ENCODE assay signal across 9 cellular contexts in the genomic region with DNA sequence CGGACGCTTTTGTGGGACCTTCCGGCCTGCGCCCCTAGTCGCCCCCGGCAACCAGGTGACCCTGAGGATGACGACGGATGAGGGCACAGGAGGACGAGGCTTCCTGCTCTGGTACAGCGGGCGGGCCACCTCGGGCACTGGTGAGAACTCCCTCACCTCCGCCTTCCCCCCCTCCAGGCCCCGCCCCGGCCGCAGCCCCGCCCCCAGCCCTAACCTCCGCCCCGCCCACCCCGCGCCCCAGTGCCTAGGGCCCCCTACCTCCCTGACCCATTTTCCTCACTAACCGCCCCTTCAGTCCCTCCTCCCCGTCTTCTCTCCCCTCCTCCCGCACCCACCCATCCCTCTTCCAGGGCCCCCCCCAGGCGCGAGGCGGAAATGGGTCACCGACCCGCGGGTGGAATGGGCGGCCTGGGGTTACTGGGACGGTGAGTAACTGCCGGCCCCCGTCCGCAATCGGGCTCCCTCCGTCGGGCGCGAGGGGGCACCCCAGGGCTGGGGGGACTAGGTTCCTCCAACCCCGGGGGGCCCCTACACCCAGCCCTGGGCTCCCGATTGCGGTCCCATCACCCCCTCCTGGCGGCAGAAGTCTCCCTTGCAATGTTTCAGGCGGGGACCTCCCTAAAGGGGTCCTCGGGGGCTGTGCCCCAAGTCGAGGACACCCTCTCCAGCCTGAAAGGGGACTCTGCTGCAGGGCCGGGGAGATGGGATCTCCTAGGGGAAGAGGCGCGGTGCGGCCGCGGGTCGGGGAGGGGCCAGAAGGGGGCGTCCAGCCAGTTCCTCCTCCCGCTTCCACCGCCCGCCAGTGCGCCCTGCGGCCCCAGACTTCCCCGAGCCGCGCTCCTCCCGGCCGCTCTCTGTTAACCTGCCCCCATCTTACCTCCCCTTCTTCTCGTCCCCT. TPM values are rescaled to one million over a fixed set of nuclear protein-coding genes. Genes with fewer than 3 reads are reported as not detected.
A peak's percentile ranks its signal among the peaks of the same experiment; 100 is the strongest.
DNase-seq lines count a peak whose midpoint lies in the region; ATAC-seq lines count a peak whose summit lies in the region.
"Had no signal": no experiment of that assay in that cellular context is flagged by ENCODE, and none has a peak within 500 bp of the region (broad histone marks: within the 10 kb centered on the region; RNA-seq: fewer than 3 reads in every experiment).

No MANE protein-coding gene starts in this region.

- peaks cover 3% of the 10 kb centered on the region for H3K27me3 Mint-ChIP-seq in activated CD4-positive, alpha-beta memory T cell treated with anti-CD3 and anti-CD28 coated beads, Interleukin-2, amount 10 ng/mL, durations not matched to agents 7 days and 5 days
- no peaks in the 10 kb centered on the region for H3K27me3 Mint-ChIP-seq in effector memory CD8-positive, alpha-beta T cell

- CTCF ChIA-PET in activated CD4-positive, alpha-beta memory T cell treated with anti-CD3 and anti-CD28 coated beads, Interleukin-2, amount 10 ng/mL, durations not matched to agents 7 days and 5 days (lab: Charles Lee): interaction anchor here (0.5 to 2.3 kb wide), 16 partner anchors 9 to 235 kb away, joined by 3 to 17 read pairs (median 3); a partner anchor contains a TSS

- peaks cover 21% of the 10 kb centered on the region for H3K4me1 ChIP-seq in mesodermal cell (ENCODE audit: control insufficient read depth, insufficient read depth, low read length, poor library complexity, severe bottlenecking)

- ATAC-seq in HG02623 (IDR thresholded peaks at IDR 0.05; ENCODE audit: unreplicated experiment): peak; percentile 46
- peak; percentile 79 for ATAC-seq in effector memory CD8-positive, alpha-beta T cell (replicated peaks)
- no peak for ATAC-seq in GM21576 (IDR thresholded peaks at IDR 0.05; ENCODE audit: unreplicated experiment)

- WGBS in mesodermal cell (ENCODE audit: insufficient coverage in 2 of 2), 2 experiments: 0 to 1% methylated on average over 22 to 23 of the region's 66 CpGs

- H3K27ac ChIP-seq in mesodermal cell (ENCODE audit: low read depth, low read length, severe bottlenecking): peak overlapping the region; percentile 88

- H3K4me1 Mint-ChIP-seq in activated CD4-positive, alpha-beta memory T cell treated with anti-CD3 and anti-CD28 coated beads, Interleukin-2, amount 10 ng/mL, durations not matched to agents 7 days and 5 days: peaks cover 37% of the 10 kb centered on the region
- peaks cover 15 to 19% of the 10 kb centered on the region in 2 donors for H3K4me1 Mint-ChIP-seq in effector memory CD8-positive, alpha-beta T cell (ENCODE audit: low read depth in 2 of 2)

- peak overlapping the region; percentile 53 for H3K4me3 ChIP-seq in mesodermal cell (ENCODE audit: extremely low read depth, insufficient read depth, low read length, poor library complexity, severe bottlenecking)

- no peaks in the 10 kb centered on the region for H3K9me3 Mint-ChIP-seq in activated CD4-positive, alpha-beta memory T cell treated with anti-CD3 and anti-CD28 coated beads, Interleukin-2, amount 10 ng/mL, durations not matched to agents 7 days and 5 days
- H3K9me3 Mint-ChIP-seq in effector memory CD8-positive, alpha-beta T cell: no peaks in the 10 kb centered on the region

- peak overlapping the region; percentile 82 for H3K4me3 Mint-ChIP-seq in activated CD4-positive, alpha-beta memory T cell treated with anti-CD3 and anti-CD28 coated beads, Interleukin-2, amount 10 ng/mL, durations not matched to agents 7 days and 5 days
- peak overlapping the region; percentile 87 to 88 for H3K4me3 Mint-ChIP-seq in effector memory CD8-positive, alpha-beta T cell

- H3K36me3 ChIP-seq in mesodermal cell (ENCODE audit: control insufficient read depth, insufficient read depth, low read length): peaks cover 7% of the 10 kb centered on the region

- peak overlapping the region; percentile 86 for H3K27ac Mint-ChIP-seq in activated CD4-positive, alpha-beta memory T cell treated with anti-CD3 and anti-CD28 coated beads, Interleukin-2, amount 10 ng/mL, durations not matched to agents 7 days and 5 days
- peak overlapping the region; percentile 88 to 92 for H3K27ac Mint-ChIP-seq in effector memory CD8-positive, alpha-beta T cell

- DNase-seq in GDM1 (lab: John Stamatoyannopoulos, UW) (peak; percentile 65), NCI-H69 (lab: John Stamatoyannopoulos, UW) (peak; percentile 75)
- DNase-seq in activated CD4-positive, alpha-beta memory T cell treated with anti-CD3 and anti-CD28 coated beads, Interleukin-2, amount 10 ng/mL, durations not matched to agents 7 days and 5 days: peak; percentile 85
- DNase-seq in effector memory CD8-positive, alpha-beta T cell: peak; percentile 70 to 80 (median 79)
- DNase-seq in stimulated activated CD8-positive, alpha-beta memory T cell treated with anti-CD3 and anti-CD28 coated beads, Interleukin-4, amount 100 ng/mL, for 48 hours: peak; percentile 87

- POLR2A ChIA-PET in activated CD4-positive, alpha-beta memory T cell treated with anti-CD3 and anti-CD28 coated beads, Interleukin-2, amount 10 ng/mL, durations not matched to agents 7 days and 5 days (lab: Charles Lee): interaction anchor here (0.6 to 7.9 kb wide), 23 partner anchors 8 to 176 kb away, joined by 3 to 89 read pairs (median 4); a partner anchor contains a TSS

- no peaks in the 10 kb centered on the region for H3K9me3 ChIP-seq in mesodermal cell (ENCODE audit: control insufficient read depth, low read length)

- H3K36me3 Mint-ChIP-seq in activated CD4-positive, alpha-beta memory T cell treated with anti-CD3 and anti-CD28 coated beads, Interleukin-2, amount 10 ng/mL, durations not matched to agents 7 days and 5 days (ENCODE audit: low read depth): no peaks in the 10 kb centered on the region
- H3K36me3 Mint-ChIP-seq in effector memory CD8-positive, alpha-beta T cell (ENCODE audit: insufficient read depth): peaks cover 9% of the 10 kb centered on the region

RNA-seq across cellular contexts. Expression of a gene that starts 2.2 kb away (rescaled TPM):
- 10 to 100 TPM; 16.0 to 18.7 TPM for total RNA-seq in activated CD4-positive, alpha-beta memory T cell treated with anti-CD3 and anti-CD28 coated beads, Interleukin-2, amount 10 ng/mL, durations not matched to agents 7 days and 5 days
- 94.4 TPM for polyA plus RNA-seq in mesodermal cell (2013, experiment 1 of 2)
- 83.5 TPM for polyA plus RNA-seq in mesodermal cell (2013, experiment 2 of 2)

RNA-seq across cellular contexts. Expression of a gene that starts 8.0 kb away (rescaled TPM):
- 10 to 100 TPM; 47.2 to 53.3 TPM for total RNA-seq in activated CD4-positive, alpha-beta memory T cell treated with anti-CD3 and anti-CD28 coated beads, Interleukin-2, amount 10 ng/mL, durations not matched to agents 7 days and 5 days
- 30.8 TPM for polyA plus RNA-seq in mesodermal cell (2013, experiment 1 of 2)
- 23.6 TPM for polyA plus RNA-seq in mesodermal cell (2013, experiment 2 of 2)

RNA-seq across cellular contexts. Expression of a gene that starts 18.2 kb away (rescaled TPM):
- 1 to 10 TPM; 1.8 to 2.7 TPM for total RNA-seq in activated CD4-positive, alpha-beta memory T cell treated with anti-CD3 and anti-CD28 coated beads, Interleukin-2, amount 10 ng/mL, durations not matched to agents 7 days and 5 days
- polyA plus RNA-seq in mesodermal cell (2013, experiment 1 of 2): 1.5 TPM
- polyA plus RNA-seq in mesodermal cell (2013, experiment 2 of 2): 0.86 TPM
- total RNA-seq: temporal lobe had no signal

RNA-seq across cellular contexts. Expression of a gene that starts 18.4 kb away (rescaled TPM):
- 100 to 1,000 TPM; 199 to 204 TPM for total RNA-seq in activated CD4-positive, alpha-beta memory T cell treated with anti-CD3 and anti-CD28 coated beads, Interleukin-2, amount 10 ng/mL, durations not matched to agents 7 days and 5 days
- 53.1 TPM for polyA plus RNA-seq in mesodermal cell (2013, experiment 1 of 2)
- 44.1 TPM for polyA plus RNA-seq in mesodermal cell (2013, experiment 2 of 2)

RNA-seq across cellular contexts. Expression of a gene that starts 30.6 kb away (rescaled TPM):
- total RNA-seq in activated CD4-positive, alpha-beta memory T cell treated with anti-CD3 and anti-CD28 coated beads, Interleukin-2, amount 10 ng/mL, durations not matched to agents 7 days and 5 days: 10 to 100 TPM; 29.1 to 30.0 TPM
- polyA plus RNA-seq in mesodermal cell (2013, experiment 1 of 2): 4.4 TPM
- 3.1 TPM for polyA plus RNA-seq in mesodermal cell (2013, experiment 2 of 2)
